In genomic region chr19:47341734-47342133, GRCh38 we compare ENCODE assay signal across 30 cellular contexts. TPM values are rescaled to one million over a fixed set of nuclear protein-coding genes. Genes with fewer than 3 reads are reported as not detected.
"Had no signal": no experiment of that assay in that cellular context is flagged by ENCODE, and none has a peak within 500 bp of the region (broad histone marks: within the 10 kb centered on the region; RNA-seq: fewer than 3 reads in every experiment).

No MANE protein-coding gene starts in this region.

- H3K9ac ChIP-seq: neural progenitor cell, parathyroid adenoma had no signal

- H3K4me3 ChIP-seq: neural progenitor cell, ovary, psoas muscle, skin epidermis, smooth muscle cell, spleen, suprapubic skin, testis, tibial artery, transverse colon, upper lobe of right lung, uterus had no signal

- DNase-seq: naive thymus-derived CD4-positive, alpha-beta T cell; natural killer cell; occipital lobe; ovary; posterior cingulate gyrus; psoas muscle; right cardiac atrium; spleen; stimulated activated CD4-positive, alpha-beta T cell treated with anti-CD3 and anti-CD28 coated beads, Interleukin-12 subunit alpha, Interleukin-12 subunit beta, amount 100 ng/mL, for 4 hours; stimulated activated CD4-positive, alpha-beta T cell treated with anti-CD3 and anti-CD28 coated beads, Interleukin-1b, Interleukin-23, amount 100 ng/mL, for 48 hours; stimulated activated CD4-positive, alpha-beta T cell treated with anti-CD3 and anti-CD28 coated beads, Interleukin-4, amount 100 ng/mL, for 1 hour; stimulated activated CD4-positive, alpha-beta T cell treated with anti-CD3 and anti-CD28 coated beads, Interleukin-4, amount 100 ng/mL, for 4 hours; stimulated activated CD8-positive, alpha-beta memory T cell treated with anti-CD3 and anti-CD28 coated beads, Interleukin-4, amount 100 ng/mL, for 48 hours; stimulated activated naive CD4-positive, alpha-beta T cell; stimulated activated naive CD8-positive, alpha-beta T cell treated with anti-CD3 and anti-CD28 coated beads, Interleukin-15, amount 100 ng/mL, for 72 hours; stimulated activated naive CD8-positive, alpha-beta T cell treated with anti-CD3 and anti-CD28 coated beads, Interleukin-15, Interleukin-2, amounts not matched to agents 100 U/mL and 50 U/mL, for 24 hours; substantia nigra; testis; tibial artery; transverse colon; upper lobe of right lung; uterus had no signal

- H3K9me3 ChIP-seq: ovary, psoas muscle, spleen, suprapubic skin, testis, tibial artery, transverse colon, upper lobe of right lung, uterus had no signal

- H3K27ac ChIP-seq: neural progenitor cell, ovary, parathyroid adenoma, psoas muscle, skin epidermis, spleen, suprapubic skin, testis, tibial artery, transverse colon, upper lobe of right lung, uterus had no signal

- H3K27me3 ChIP-seq: neural progenitor cell, ovary, suprapubic skin, testis, transverse colon, upper lobe of right lung, uterus had no signal

- H3K79me2 ChIP-seq: parathyroid adenoma had no signal

- H2AFZ ChIP-seq: neural progenitor cell, parathyroid adenoma had no signal

- H3K4me2 ChIP-seq: neural progenitor cell, smooth muscle cell had no signal

- H3K4me1 ChIP-seq: neural progenitor cell, parathyroid adenoma, psoas muscle, testis, transverse colon, uterus had no signal

- H3K36me3 ChIP-seq: neural progenitor cell, ovary, tibial artery, transverse colon, upper lobe of right lung, uterus had no signal

- ATAC-seq: naive thymus-derived CD4-positive, alpha-beta T cell; natural killer cell; psoas muscle; stimulated activated memory B cell treated with anti-CD40 and anti-IgM and Interleukin-4, amounts not matched to agents 10 μg/mL and 1 μg/mL and 100 μg/mL, for 72 hours; stimulated activated naive CD8-positive, alpha-beta T cell treated with anti-CD3 and anti-CD28 coated beads, Interleukin-15, amount 100 ng/mL, for 72 hours; stimulated activated naive CD8-positive, alpha-beta T cell treated with anti-CD3 and anti-CD28 coated beads, Interleukin-15, Interleukin-2, amounts not matched to agents 100 U/mL and 50 U/mL, for 24 hours; upper lobe of right lung had no signal

RNA-seq across cellular contexts. Expression of gene C5AR2, which starts 9.8 kb away (rescaled TPM):
- total RNA-seq: progenitor cell of endocrine pancreas had no signal
- polyA plus RNA-seq: naive thymus-derived CD4-positive, alpha-beta T cell; neural cell; smooth muscle cell had no signal

RNA-seq across cellular contexts. Expression of gene C5AR1, which starts 32.1 kb away (rescaled TPM):
- polyA plus RNA-seq: neural cell had no signal
